Comparison of ENCODE assay signal across 12 cellular contexts in the genomic region with DNA sequence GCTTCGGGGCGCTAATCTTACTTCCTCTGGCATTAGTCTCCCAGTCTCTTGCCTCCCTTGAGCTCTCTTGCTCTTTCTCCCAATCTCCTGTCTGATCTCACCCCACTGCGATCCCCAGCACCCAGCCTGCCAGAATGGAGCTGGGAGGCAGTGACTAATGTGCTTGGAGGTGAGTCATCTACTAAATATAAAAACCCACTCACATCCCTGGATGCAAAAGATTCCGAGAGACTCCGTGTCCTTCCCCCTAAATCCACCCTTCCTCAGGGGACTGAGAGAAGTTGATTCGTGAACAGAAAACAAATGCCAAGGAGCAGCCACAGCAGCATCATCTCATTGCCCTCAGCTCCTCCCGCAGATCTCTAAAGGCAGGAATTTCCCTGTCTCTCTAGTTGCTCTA. TPM values are rescaled to one million over a fixed set of nuclear protein-coding genes. Genes with fewer than 3 reads are reported as not detected.
DNase-seq lines count a peak whose midpoint lies in the region; ATAC-seq, FAIRE-seq and TF ChIP-seq lines count a peak whose summit lies in the region.
"Had no signal": no experiment of that assay in that cellular context is flagged by ENCODE, and none has a peak within 500 bp of the region (broad histone marks: within the 10 kb centered on the region; RNA-seq: fewer than 3 reads in every experiment).

No MANE protein-coding gene starts in this region.

- H2AK5ac ChIP-seq in neuronal stem cell (ENCODE audit: low read depth, low read length), result no peak overlapping the region

- intact Hi-C loops in mucosa of descending colon (cut with DNase I, micrococcal nuclease), result no loop called here

- H4K91ac ChIP-seq in neuronal stem cell (ENCODE audit: low read depth, low read length, poor library complexity), result no peak overlapping the region

- H3K4ac ChIP-seq in neuronal stem cell (ENCODE audit: low read length), result no peak overlapping the region

- H3K23ac ChIP-seq in neuronal stem cell (ENCODE audit: low read depth, low read length, poor library complexity), result no peak overlapping the region

- no peak overlapping the region for H2BK12ac ChIP-seq in neuronal stem cell (ENCODE audit: low read length)

- no CpG with 5 or more reads among the region's 7 CpGs for WGBS in neuronal stem cell (ENCODE audit: extremely low coverage in 2 of 2, insufficient read length in 2 of 2, insufficient replicate concordance in 1 of 2), 2 donors

- H2BK5ac ChIP-seq in neuronal stem cell (ENCODE audit: low read length), result no peak overlapping the region

- no peaks in the 10 kb centered on the region for H3K79me1 ChIP-seq in neuronal stem cell (ENCODE audit: low read depth, low read length)

- no peak overlapping the region for H3K9ac ChIP-seq in neuronal stem cell (ENCODE audit: low read depth, low read length, poor library complexity)

- no peak overlapping the region for H3K18ac ChIP-seq in neuronal stem cell (ENCODE audit: low read length)

- H2AFZ ChIP-seq in neuronal stem cell (ENCODE audit: low read length), result no peak overlapping the region

- no peak overlapping the region for H4K8ac ChIP-seq in neuronal stem cell (ENCODE audit: low read depth, low read length)

- no peak overlapping the region for H3K4me3 ChIP-seq in AG10803 (ENCODE audit: low read length)
- no peak overlapping the region for H3K4me3 ChIP-seq in mucosa of descending colon
- no peak overlapping the region for H3K4me3 ChIP-seq in neuronal stem cell (ENCODE audit: low read length in 2 of 2)
- H3K4me3 ChIP-seq: ovary had no signal

- H3K36me3 ChIP-seq in mucosa of descending colon (ENCODE audit: low read depth), result no peaks in the 10 kb centered on the region
- no peaks in the 10 kb centered on the region for H3K36me3 ChIP-seq in neuronal stem cell (replicated peaks in 1 of 2; ENCODE audit: control insufficient read depth in 2 of 2, insufficient read depth in 2 of 2, low read length in 2 of 2)
- H3K36me3 ChIP-seq: ovary had no signal

- ATAC-seq in mucosa of descending colon, result peak; percentile 40
- no peak for ATAC-seq in HG03025 (IDR thresholded peaks at IDR 0.05; ENCODE audit: low FRiP score, unreplicated experiment)
- ATAC-seq in GM18498 (IDR thresholded peaks at IDR 0.05; ENCODE audit: unreplicated experiment), result no peak

- H2BK120ac ChIP-seq in neuronal stem cell (ENCODE audit: low read depth, low read length), result no peak overlapping the region

- no peak overlapping the region for H3K4me2 ChIP-seq in neuronal stem cell (ENCODE audit: insufficient read depth, low read length, poor library complexity, severe bottlenecking)

- no peak overlapping the region for H3K14ac ChIP-seq in neuronal stem cell (ENCODE audit: low read length)

- TF ChIP-seq CTCF in AG10803 (conservative IDR thresholded peaks at IDR 0.05; ENCODE audit: low read length) (no peak), mucosa of descending colon (IDR thresholded peaks at IDR 0.05) (no peak)

- H3K27ac ChIP-seq in neuronal stem cell (replicated peaks; ENCODE audit: low read length), result no peak overlapping the region
- H3K27ac ChIP-seq: ovary had no signal

- DNase-seq in AG10803 (ENCODE audit: low read depth) (peak; percentile 92), NCI-H446 (lab: John Stamatoyannopoulos, UW) (peak; percentile 94 to 98), dermis blood vessel endothelial cell (peak; percentile 29), mucosa of descending colon (no peak), neuronal stem cell (ENCODE audit: low spot score) (no peak), frontal cortex (ENCODE audit: low spot score in 2 of 2) (no peak)
- DNase-seq: effector CD4-positive, alpha-beta T cell; NCI-H2227 treated with DMSO at 0.1 percent for 48 hours; ovary; stimulated activated naive CD4-positive, alpha-beta T cell treated with Interleukin-2 at 50 U/mL for 16 hours had no signal

- no peak for FAIRE-seq in frontal cortex (lab: Jason Lieb, UNC)

- no peaks in the 10 kb centered on the region for H3K4me1 ChIP-seq in mucosa of descending colon (ENCODE audit: low read depth)
- peaks cover 0 to 9% of the 10 kb centered on the region in 2 donors for H3K4me1 ChIP-seq in neuronal stem cell (ENCODE audit: control insufficient read depth in 2 of 2, insufficient read depth in 1 of 2, low read depth in 1 of 2, low read length in 2 of 2)

- peaks cover 0 to 4% (median 0%) of the 10 kb centered on the region in 3 experiments for H3K27me3 ChIP-seq in neuronal stem cell (ENCODE audit: control insufficient read depth in 3 of 3, insufficient read depth in 3 of 3, low read depth in 1 of 3, low read length in 3 of 3)
- H3K27me3 ChIP-seq: ovary had no signal

- H3K9me3 ChIP-seq in mucosa of descending colon, result no peaks in the 10 kb centered on the region
- H3K9me3 ChIP-seq in neuronal stem cell (replicated peaks in 1 of 2; ENCODE audit: control insufficient read depth in 2 of 2, insufficient read depth in 1 of 2, low read depth in 1 of 2, low read length in 2 of 2), result no peaks in the 10 kb centered on the region
- H3K9me3 ChIP-seq: ovary had no signal

- H2BK15ac ChIP-seq in neuronal stem cell (ENCODE audit: low read length), result no peak overlapping the region

RNA-seq across cellular contexts. Expression of gene KCNA5, which starts 45.7 kb away (rescaled TPM):
- total RNA-seq in dermis blood vessel endothelial cell (not detected in 2 replicates), mucosa of descending colon (10 to 100 TPM in 1 of 3 donors, under 1 TPM in 2; 0.20 to 10.8 (median 0.22) TPM), frontal cortex (11.4 TPM)
- polyA plus RNA-seq in neuronal stem cell (2013, experiment 1 of 2), result 0.21 TPM
- polyA plus RNA-seq in neuronal stem cell (2013, experiment 2 of 2), result 0.28 TPM

Comparison
In these comparisons a context has a peak if more than half of its experiments do, and no peak if none do; other contexts are left out.
1. DNase-seq: peak in AG10803 (single experiment), NCI-H446 (2 of 2) and dermis blood vessel endothelial cell (single experiment); none in mucosa of descending colon (0 of 3), neuronal stem cell (single experiment) and frontal cortex (0 of 2).